In genomic region chr3:106824856-106825255, GRCh38 we compare ENCODE assay signal across 9 cellular contexts.
A peak's percentile ranks its signal among the peaks of the same experiment; 100 is the strongest.
DNase-seq lines count a peak whose midpoint lies in the region; ATAC-seq and TF ChIP-seq lines count a peak whose summit lies in the region.
"Had no signal": no experiment of that assay in that cellular context is flagged by ENCODE, and none has a peak within 500 bp of the region (broad histone marks: within the 10 kb centered on the region; RNA-seq: fewer than 3 reads in every experiment).

No MANE protein-coding gene starts in this region.

- dilution Hi-C loops in mammary epithelial cell (cut with HindIII; ENCODE audit: low sequenced_read_pairs) = no loop called here

- no peaks in the 10 kb centered on the region for H3K27me3 ChIP-seq in mammary epithelial cell (ENCODE audit: insufficient read depth, low read length)
- H3K27me3 ChIP-seq in neural cell (ENCODE audit: insufficient read depth, low read depth, low read length) = no peaks in the 10 kb centered on the region
- H3K27me3 ChIP-seq: colonic mucosa had no signal

- peak; percentile 18 for TF ChIP-seq CTCF in GM10248 (IDR thresholded peaks at IDR 0.05; ENCODE audit: control extremely low read depth, extremely low read depth, low read depth, missing control alignments)
- peak in 1 of 2 donors; percentile 42 for TF ChIP-seq CTCF in mammary epithelial cell (conservative IDR thresholded peaks at IDR 0.05 in 1 of 2, IDR thresholded peaks at IDR 0.05 in 1 of 2; ENCODE audit: extremely low read depth in 1 of 2, insufficient read depth in 1 of 2, low read depth in 1 of 2, low read length in 2 of 2)
- TF ChIP-seq CTCF in neural cell (IDR thresholded peaks at IDR 0.05; ENCODE audit: poor library complexity, severe bottlenecking) = no peak

- POLR2A ChIA-PET in GM10248 (lab: Yijun Ruan, JAX) = no interaction called here

- no peaks in the 10 kb centered on the region for H3F3A ChIP-seq in neural cell (ENCODE audit: insufficient read depth, low read length, poor library complexity, severe bottlenecking)

- in situ Hi-C loops in mammary epithelial cell (cut with MboI; ENCODE audit: low sequenced_read_pairs in 2 of 2) = loop anchor here in 1 of 2 donors (25.0 kb wide), 1 partner anchor 188 kb away; no protein-coding TSS in a partner anchor

- TF ChIP-seq RAD21 in neural cell (conservative IDR thresholded peaks at IDR 0.05) = peak; percentile 9

- H3K9ac ChIP-seq in mammary epithelial cell (ENCODE audit: insufficient read depth, low read length) = no peak overlapping the region
- no peak overlapping the region for H3K9ac ChIP-seq in neural cell (ENCODE audit: low read length)

- no peaks in the 10 kb centered on the region for H4K20me1 ChIP-seq in mammary epithelial cell (ENCODE audit: insufficient read depth, low read length)
- H4K20me1 ChIP-seq in neural cell (ENCODE audit: insufficient read depth) = no peaks in the 10 kb centered on the region

- no peak for DNase-seq in GM10248 (ENCODE audit: extremely low spot score)
- DNase-seq in HuH-7 (ENCODE audit: low spot score) = peak; percentile 9
- peak; percentile 49 for DNase-seq in mammary epithelial cell
- DNase-seq in stimulated activated CD4-positive, alpha-beta T cell treated with anti-CD3 and anti-CD28 coated beads, Interleukin-4, amount 100 ng/mL, for 1 hour = no peak
- no peak for DNase-seq in activated gamma-delta T cell (lab: John Stamatoyannopoulos, UW)
- DNase-seq in activated effector memory CD4-positive, alpha-beta T cell treated with anti-CD3 and anti-CD28 coated beads, Interleukin-2, amount 50 U/mL, for 16 hours = no peak
- DNase-seq: colonic mucosa had no signal

- H3K9me3 ChIP-seq in mammary epithelial cell (replicated peaks; ENCODE audit: insufficient read depth, low read length) = no peaks in the 10 kb centered on the region
- H3K9me3 ChIP-seq in neural cell (ENCODE audit: low read length) = no peaks in the 10 kb centered on the region
- H3K9me3 ChIP-seq: colonic mucosa had no signal

- H2AFZ ChIP-seq in mammary epithelial cell (ENCODE audit: low read depth, low read length) = peak overlapping the region; percentile 7
- no peak overlapping the region for H2AFZ ChIP-seq in neural cell (ENCODE audit: low read depth, low read length)

- no peak overlapping the region for H3K4me2 ChIP-seq in mammary epithelial cell (ENCODE audit: insufficient read depth, low read depth, low read length)
- no peak overlapping the region for H3K4me2 ChIP-seq in neural cell (ENCODE audit: low read length)

- no peaks in the 10 kb centered on the region for H3K36me3 ChIP-seq in mammary epithelial cell (ENCODE audit: insufficient read depth, low read length)
- H3K36me3 ChIP-seq in neural cell (ENCODE audit: insufficient read depth, low read length) = no peaks in the 10 kb centered on the region
- H3K36me3 ChIP-seq: colonic mucosa had no signal

- intact Hi-C loops in mammary epithelial cell (cut with micrococcal nuclease) = loop anchor here (1.0 to 5.0 kb wide), 2 partner anchors 58 to 239 kb away; no protein-coding TSS in a partner anchor

- H3K27ac ChIP-seq in mammary epithelial cell (ENCODE audit: insufficient read depth, low read depth, low read length) (no peak overlapping the region), neural cell (ENCODE audit: low read length) (peak overlapping the region; percentile 40)
- H3K27ac ChIP-seq: colonic mucosa had no signal

- H3K79me2 ChIP-seq in mammary epithelial cell (ENCODE audit: insufficient read depth, low read length) = no peaks in the 10 kb centered on the region
- no peaks in the 10 kb centered on the region for H3K79me2 ChIP-seq in neural cell (replicated peaks; ENCODE audit: insufficient read depth, low read length)

- ATAC-seq in HG02678 (IDR thresholded peaks at IDR 0.05; ENCODE audit: unreplicated experiment) = no peak

- no peak overlapping the region for H3K4me3 ChIP-seq in mammary epithelial cell (replicated peaks in 1 of 3; ENCODE audit: insufficient read depth in 1 of 3, low read depth in 2 of 3, low read length in 3 of 3)
- H3K4me3 ChIP-seq in neural cell (ENCODE audit: low read length) = no peak overlapping the region
- H3K4me3 ChIP-seq: colonic mucosa had no signal

- CTCF ChIA-PET in GM10248 (lab: Yijun Ruan, JAX) = interaction anchor here (1.8 kb wide), 1 partner anchor 240 kb away, joined by 5 read pairs; no protein-coding TSS in a partner anchor
- CTCF ChIA-PET in mammary epithelial cell (lab: Charles Lee; ENCODE audit: low non-redundant PET) = no interaction called here

- no peaks in the 10 kb centered on the region for H3K9me2 ChIP-seq in neural cell (ENCODE audit: insufficient read depth, low read length)

- WGBS in mammary epithelial cell (ENCODE audit: low coverage, missing lambda C conversion rate) = 100% methylated on average over 1 of the region's 1 CpG

- no peak for TF ChIP-seq EP300 in neural cell (conservative IDR thresholded peaks at IDR 0.05; ENCODE audit: poor library complexity, severe bottlenecking)

- no TSS peak for BruUV-seq in mammary epithelial cell (replicated peaks; lab: Mats Ljungman, UMichigan)

- peaks cover 6% of the 10 kb centered on the region for H3K4me1 ChIP-seq in mammary epithelial cell (ENCODE audit: insufficient read depth, low read length)
- H3K4me1 ChIP-seq: colonic mucosa had no signal

TF ChIP-seq in neural cell, 6 proteins besides CTCF, POLR2A, EP300 and RAD21:
- TF ChIP-seq EZH2 (IDR thresholded peaks at IDR 0.05; ENCODE audit: borderline replicate concordance, insufficient read depth, low read length, poor library complexity, severe bottlenecking) = no peak
- no peak for TF ChIP-seq TAF1 (IDR thresholded peaks at IDR 0.05; ENCODE audit: low read depth)
TF ChIP-seq in neural cell: peak in this region for 0.

Comparison
In these comparisons a context has a peak if more than half of its experiments do, and no peak if none do; other contexts are left out.
1. DNase-seq: peak in HuH-7 (single experiment) and mammary epithelial cell (single experiment); none in GM10248 (single experiment), stimulated activated CD4-positive, alpha-beta T cell treated with anti-CD3 and anti-CD28 coated beads, Interleukin-4, amount 100 ng/mL, for 1 hour (single experiment), activated gamma-delta T cell (single experiment) and activated effector memory CD4-positive, alpha-beta T cell treated with anti-CD3 and anti-CD28 coated beads, Interleukin-2, amount 50 U/mL, for 16 hours (single experiment).